In genomic region chr6:166313255-166314070, GRCh38 we compare ENCODE assay signal across 8 cellular contexts. TPM values are rescaled to one million over a fixed set of nuclear protein-coding genes. Genes with fewer than 3 reads are reported as not detected.
A peak's percentile ranks its signal among the peaks of the same experiment; 100 is the strongest.
DNase-seq lines count a peak whose midpoint lies in the region; ATAC-seq and TF ChIP-seq lines count a peak whose summit lies in the region.

No MANE protein-coding gene starts in this region.

- no peaks in the 10 kb centered on the region for H3K36me3 Mint-ChIP-seq in MCF 10A (ENCODE audit: insufficient read depth, unreplicated experiment)

- no peaks in the 10 kb centered on the region for H3K9me3 ChIP-seq in SJCRH30 (replicated peaks)

- CTCF ChIA-PET in MCF 10A (lab: Yijun Ruan, JAX) = interaction anchor here (0.7 to 1.6 kb wide), 12 partner anchors 9 to 240 kb away, joined by 3 to 6 read pairs (median 3); no protein-coding TSS in a partner anchor

- no peak overlapping the region for H3K4me3 Mint-ChIP-seq in MCF 10A (ENCODE audit: unreplicated experiment)

- peak; percentile 88 for ATAC-seq in GM19035 (IDR thresholded peaks at IDR 0.05; ENCODE audit: unreplicated experiment)
- ATAC-seq in HG03457 (IDR thresholded peaks at IDR 0.05; ENCODE audit: unreplicated experiment) = peak; percentile 75

- H3K9me3 Mint-ChIP-seq in MCF 10A (ENCODE audit: unreplicated experiment) = no peaks in the 10 kb centered on the region

- no peaks in the 10 kb centered on the region for H3K36me3 ChIP-seq in SJCRH30

- no peak overlapping the region for H3K27ac ChIP-seq in SJCRH30

- H3K4me1 Mint-ChIP-seq in MCF 10A (ENCODE audit: insufficient read depth, unreplicated experiment) = no peaks in the 10 kb centered on the region

- no peaks in the 10 kb centered on the region for H3K27me3 ChIP-seq in SJCRH30

- no peak overlapping the region for H3K4me3 ChIP-seq in SJCRH30

- intact Hi-C loops in MCF 10A (cut with micrococcal nuclease) = loop anchor here (1.0 kb wide), 1 partner anchor 68 kb away; no protein-coding TSS in a partner anchor

- POLR2A ChIA-PET in MCF 10A (lab: Yijun Ruan, JAX) = interaction anchor here (0.7 to 1.0 kb wide), 3 partner anchors 15 to 68 kb away, joined by 3 read pairs; no protein-coding TSS in a partner anchor

- TF ChIP-seq CTCF in MCF 10A (IDR thresholded peaks at IDR 0.05; ENCODE audit: unreplicated experiment) = peak; percentile 31

- H3K27ac Mint-ChIP-seq in MCF 10A (ENCODE audit: low read depth, unreplicated experiment) = no peak overlapping the region

- peak; percentile 36 for DNase-seq in COLO668 (lab: John Stamatoyannopoulos, UW; ENCODE audit: unreplicated experiment)
- DNase-seq in SJCRH30 = peak; percentile 62 to 82
- DNase-seq in MCF 10A (ENCODE audit: unreplicated experiment) = peak; percentile 58
- DNase-seq in kidney tubule cell (ENCODE audit: low spot score) = peak; percentile 45
- DNase-seq in stromal cell of bone marrow (ENCODE audit: low read depth) = peak; percentile 19
- no peak for DNase-seq in GOT3 (lab: John Stamatoyannopoulos, UW)

- no peaks in the 10 kb centered on the region for H3K27me3 Mint-ChIP-seq in MCF 10A (ENCODE audit: insufficient read depth, unreplicated experiment)

- BruUV-seq in MCF 10A (replicated peaks; lab: Mats Ljungman, UMichigan) = no TSS peak

- H3K4me1 ChIP-seq in SJCRH30 = peaks cover 16% of the 10 kb centered on the region

RNA-seq across cellular contexts. Expression of gene PRR18, which starts 5.3 kb away (rescaled TPM):
- 0.33 and 0.47 TPM in 2 replicates for total RNA-seq in SJCRH30 (2014; rRNA removed; shearing (Covaris generic))
- 0.12 TPM in 1 of 2 replicates, not detected in the other for total RNA-seq in MCF 10A (2022)

RNA-seq across cellular contexts. Expression of gene SFT2D1, which starts 28.9 kb away (rescaled TPM):
- 70.1 and 75.8 TPM in 2 replicates for total RNA-seq in SJCRH30 (2014; rRNA removed; shearing (Covaris generic))
- 39.5 and 43.3 TPM in 2 replicates for total RNA-seq in MCF 10A (2022)
